ENCODE assay signal across 19 cellular contexts in the genomic region with DNA sequence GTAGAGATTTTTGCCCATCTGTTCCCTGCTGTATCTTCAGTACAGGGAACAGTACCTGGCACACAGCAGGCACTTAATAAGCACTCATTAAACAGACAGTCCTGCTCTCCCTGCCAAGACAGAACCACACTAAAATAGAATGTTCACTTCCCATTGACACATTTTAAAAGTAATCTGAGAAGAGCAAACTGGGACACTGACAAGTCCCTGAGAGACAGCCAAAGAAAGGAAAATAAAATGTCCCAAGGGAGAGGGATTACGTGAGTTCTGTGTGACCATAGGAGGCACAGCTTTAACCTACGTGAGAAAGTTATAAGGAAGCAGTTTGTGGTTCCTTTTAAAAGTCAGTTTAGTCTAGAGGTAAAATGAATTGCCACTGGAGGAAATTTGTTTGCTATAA. TPM values are rescaled to one million over a fixed set of nuclear protein-coding genes. Genes with fewer than 3 reads are reported as not detected.
DNase-seq lines count a peak whose midpoint lies in the region; ATAC-seq, FAIRE-seq and TF ChIP-seq lines count a peak whose summit lies in the region.
"Had no signal": no experiment of that assay in that cellular context is flagged by ENCODE, and none has a peak within 500 bp of the region (broad histone marks: within the 10 kb centered on the region; RNA-seq: fewer than 3 reads in every experiment).

No MANE protein-coding gene starts in this region.

- peak overlapping the region in 9 of 11 experiments; percentile 2 to 86 (median 74); a peak in 17 of 22 replicates for H3K27ac ChIP-seq in BLaER1 treated with 17β-estradiol and CSF1 and Interleukin-3, amounts not matched to agents 10 nM and 100 nM
- no peak overlapping the region for H3K27ac ChIP-seq in PC-9
- H3K27ac ChIP-seq: body of pancreas, foreskin keratinocyte, thyroid gland had no signal

- peaks cover 19% of the 10 kb centered on the region for H3K36me3 Mint-ChIP-seq in HFFc6 (ENCODE audit: low read depth)
- no peaks in the 10 kb centered on the region for H3K36me3 Mint-ChIP-seq in natural killer cell

- H3K4me1 Mint-ChIP-seq in HFFc6 (ENCODE audit: low read depth), result peaks cover 42% of the 10 kb centered on the region
- peaks cover 28 to 42% of the 10 kb centered on the region in 2 donors for H3K4me1 Mint-ChIP-seq in natural killer cell

- no peak for ATAC-seq in natural killer cell
- ATAC-seq: body of pancreas had no signal

- H3K79me2 ChIP-seq in PC-9 (ENCODE audit: low read depth), result no peaks in the 10 kb centered on the region

- intact Hi-C loops in natural killer cell (cut with micrococcal nuclease), result no loop called here
- intact Hi-C loops in PC-9 (cut with micrococcal nuclease; ENCODE audit: unreplicated experiment), result no loop called here

- H3K4me3 Mint-ChIP-seq in HFFc6, result no peak overlapping the region
- no peak overlapping the region for H3K4me3 Mint-ChIP-seq in natural killer cell

- H3K36me3 ChIP-seq in BLaER1 treated with 17β-estradiol and CSF1 and Interleukin-3, amounts not matched to agents 10 nM and 100 nM, result peaks cover 0 to 74% (median 34%) of the 10 kb centered on the region in 11 experiments; a peak in 16 of 22 replicates
- no peaks in the 10 kb centered on the region for H3K36me3 ChIP-seq in PC-9 (ENCODE audit: low read depth)

- peak overlapping the region; percentile 41 to 94 (median 62) for H3K4me2 ChIP-seq in BLaER1 treated with 17β-estradiol and CSF1 and Interleukin-3, amounts not matched to agents 10 nM and 100 nM
- H3K4me2 ChIP-seq in PC-9, result no peak overlapping the region

- BruUV-seq in PC-9 (replicated peaks; lab: Mats Ljungman, UMichigan), result no TSS peak

- no peaks in the 10 kb centered on the region for H3K9me3 Mint-ChIP-seq in HFFc6
- H3K9me3 Mint-ChIP-seq in natural killer cell, result no peaks in the 10 kb centered on the region

- H3K27me3 Mint-ChIP-seq in HFFc6 (ENCODE audit: insufficient read depth), result peaks cover 2% of the 10 kb centered on the region; the same call in 1 of the 2 replicates
- H3K27me3 Mint-ChIP-seq in natural killer cell (ENCODE audit: low read depth in 2 of 2), result no peaks in the 10 kb centered on the region

- H3K9me3 ChIP-seq in BLaER1 treated with 17β-estradiol and CSF1 and Interleukin-3, amounts not matched to agents 10 nM and 100 nM (replicated peaks in 1 of 11), result no peaks in the 10 kb centered on the region
- no peaks in the 10 kb centered on the region for H3K9me3 ChIP-seq in PC-9 (ENCODE audit: insufficient read depth, low read depth)
- H3K9me3 ChIP-seq: body of pancreas, thyroid gland had no signal

- CTCF ChIA-PET in PC-9 (lab: Charles Lee), result interaction anchor here (0.6 kb wide), 1 partner anchor 275 kb away, joined by 3 read pairs; no protein-coding TSS in a partner anchor

- H3K27ac Mint-ChIP-seq in HFFc6, result peak overlapping the region; percentile 60
- H3K27ac Mint-ChIP-seq in natural killer cell, result peak overlapping the region; percentile 80 to 82

- no peaks in the 10 kb centered on the region for H3K9me2 ChIP-seq in PC-9 (ENCODE audit: insufficient read depth)

- H2AFZ ChIP-seq in PC-9, result no peak overlapping the region

- H3F3A ChIP-seq in PC-9 (ENCODE audit: insufficient read depth, low read depth), result no peaks in the 10 kb centered on the region

- TF ChIP-seq CTCF in HFFc6 (IDR thresholded peaks at IDR 0.05) (no peak), natural killer cell (IDR thresholded peaks at IDR 0.05) (no peak), PC-9 (conservative IDR thresholded peaks at IDR 0.05) (no peak)

- no peaks in the 10 kb centered on the region for H3K27me3 ChIP-seq in BLaER1 treated with 17β-estradiol and CSF1 and Interleukin-3, amounts not matched to agents 10 nM and 100 nM
- no peaks in the 10 kb centered on the region for H3K27me3 ChIP-seq in PC-9 (ENCODE audit: insufficient read depth, low read depth)
- H3K27me3 ChIP-seq: body of pancreas, foreskin keratinocyte, thyroid gland had no signal

- POLR2A ChIA-PET in PC-9 (lab: Charles Lee; ENCODE audit: unreplicated experiment), result no interaction called here

- H3K4me1 ChIP-seq in BLaER1 treated with 17β-estradiol and CSF1 and Interleukin-3, amounts not matched to agents 10 nM and 100 nM, result peaks cover 31 to 81% (median 66%) of the 10 kb centered on the region in 10 experiments
- no peaks in the 10 kb centered on the region for H3K4me1 ChIP-seq in PC-9 (replicated peaks; ENCODE audit: insufficient read depth)
- H3K4me1 ChIP-seq: body of pancreas, foreskin keratinocyte, thyroid gland had no signal

- H3K9ac ChIP-seq in BLaER1 treated with 17β-estradiol and CSF1 and Interleukin-3, amounts not matched to agents 10 nM and 100 nM, result peak overlapping the region in 8 of 11 experiments; percentile 13 to 51 (median 30); a peak in 10 of 22 replicates

- H3K4me3 ChIP-seq in BLaER1 treated with 17β-estradiol and CSF1 and Interleukin-3, amounts not matched to agents 10 nM and 100 nM, result no peak overlapping the region
- H3K4me3 ChIP-seq in PC-9, result no peak overlapping the region
- H3K4me3 ChIP-seq: body of pancreas, thyroid gland had no signal

- DNase-seq in HFFc6, result no peak
- DNase-seq in natural killer cell, result no peak
- no peak for DNase-seq in NCI-H1092 (lab: John Stamatoyannopoulos, UW)
- no peak for DNase-seq in PC-9
- DNase-seq in activated effector memory CD4-positive, alpha-beta T cell treated with Interleukin-2 at 50 U/mL for 16 hours, result no peak
- DNase-seq in SKM-1 (lab: John Stamatoyannopoulos, UW; ENCODE audit: unreplicated experiment), result no peak
- DNase-seq: activated CD4-positive, alpha-beta T cell treated with anti-CD3 and anti-CD28 coated beads, Interleukin-2, amount 50 U/mL, for 4 hours; body of pancreas; DMS79 treated with DMSO at 0.1 percent for 48 hours; effector CD8-positive, alpha-beta T cell; foreskin keratinocyte; H7; mesendoderm; NCI-H1436; NCI-H524 treated with DMSO at 0.1 percent for 48 hours; thyroid gland had no signal

- peak; percentile 10 for FAIRE-seq in colon (lab: Jason Lieb, UNC)

- H4K20me1 ChIP-seq in BLaER1 treated with 17β-estradiol and CSF1 and Interleukin-3, amounts not matched to agents 10 nM and 100 nM, result no peaks in the 10 kb centered on the region
- H4K20me1 ChIP-seq in PC-9 (ENCODE audit: insufficient read depth), result no peaks in the 10 kb centered on the region

RNA-seq across cellular contexts. Expression of gene SYCP3, which starts 43.9 kb away (rescaled TPM):
- total RNA-seq in HFFc6 (2021; fragmentation: NEBNext Ultra II Directional; extraction: Animal tissue kit (Norgen Biotek cat#: 25700)), result not detected
- 1 to 10 TPM; 1.4 to 3.2 (median 2.4) TPM for total RNA-seq in natural killer cell
- 0.09 TPM in 1 of 2 replicates, not detected in the other for total RNA-seq in PC-9 (2021)
- total RNA-seq: H7, RPMI7951 had no signal

RNA-seq across cellular contexts. Expression of gene GNPTAB, which starts 47.6 kb away (rescaled TPM):
- total RNA-seq in HFFc6 (2021; fragmentation: NEBNext Ultra II Directional; extraction: Animal tissue kit (Norgen Biotek cat#: 25700)), result 10 to 100 TPM; 37.1 to 53.6 (median 44.9) TPM
- total RNA-seq in natural killer cell (100 to 1,000 TPM; 260 to 285 (median 262) TPM), PC-9 (2021) (22.0 and 26.5 TPM in 2 replicates)
